In genomic region chr6:8165008-8165407, GRCh38 we compare ENCODE assay signal across 4 cellular contexts.
DNase-seq lines count a peak whose midpoint lies in the region; ATAC-seq, FAIRE-seq and TF ChIP-seq lines count a peak whose summit lies in the region.
"Not testable (repeated sequence)": the region's sequence is repeated elsewhere in the genome, so short reads cannot be mapped to it uniquely, and the experiment has no call there.

No MANE protein-coding gene starts in this region.

- H4K91ac ChIP-seq in trophoblast cell (ENCODE audit: low read depth, low read length): not testable (repeated sequence)

- not testable (repeated sequence) for H3K79me1 ChIP-seq in trophoblast cell (ENCODE audit: low read length)

- BruUV-seq in K562 (replicated peaks; lab: Mats Ljungman, UMichigan); HepG2 (replicated peaks; lab: Mats Ljungman, UMichigan): not testable (repeated sequence)

- TF ChIP-seq RAD21 in K562 (CRISPR knock-in tag; conservative IDR thresholded peaks at IDR 0.05 in 1 of 2, IDR thresholded peaks at IDR 0.05 in 1 of 2); HepG2 (CRISPR knock-in tag; IDR thresholded peaks at IDR 0.05): not testable (repeated sequence)

- not testable (repeated sequence) for H3K18ac ChIP-seq in trophoblast cell (ENCODE audit: low read length)

- not testable (repeated sequence) for H3K14ac ChIP-seq in trophoblast cell (ENCODE audit: low read length)

- H3K4ac ChIP-seq in trophoblast cell (ENCODE audit: low read depth, low read length): not testable (repeated sequence)

- POLR2A ChIA-PET in K562 (lab: Yijun Ruan, JAX): interaction anchor here (0.7 to 1.1 kb wide), 2 partner anchors 10 to 1931 kb away, joined by 4 to 5 read pairs; no protein-coding TSS in a partner anchor
- POLR2A ChIA-PET in HepG2 (lab: Yijun Ruan, JAX): not testable (repeated sequence)

- H3K9me1 ChIP-seq in K562 (ENCODE audit: control insufficient read depth, insufficient read depth, low read length): not testable (repeated sequence)

- peak overlapping the region; percentile 73 for H2BK12ac ChIP-seq in trophoblast cell (ENCODE audit: low read length)

- not testable (repeated sequence) for H4K12ac ChIP-seq in trophoblast cell (ENCODE audit: low read depth, low read length)

- H3K23ac ChIP-seq in trophoblast cell (ENCODE audit: low read length): not testable (repeated sequence)

- H2AFZ ChIP-seq in K562 (ENCODE audit: low read depth, low read length): 0 out of 2 replicates have a peak overlapping the region, but pooled peaks have one; percentile 11
- not testable (repeated sequence) for H2AFZ ChIP-seq in HepG2 (ENCODE audit: low read length); trophoblast cell (ENCODE audit: insufficient read depth, low read length, poor library complexity)

- H2BK120ac ChIP-seq in trophoblast cell (ENCODE audit: insufficient read depth, low read length, poor library complexity): not testable (repeated sequence)

- FAIRE-seq in K562 (lab: Jason Lieb, UNC); HepG2 (lab: Jason Lieb, UNC): not testable (repeated sequence)

- in situ Hi-C loops in K562 (cut with MboI); HepG2 (cut with HindIII; ENCODE audit: extremely low pct_ligation_motif_present, low pct_unique_long_range_greater_than_20kb): not testable (repeated sequence)

- not testable (repeated sequence) for H4K20me1 ChIP-seq in K562 (replicated peaks; ENCODE audit: control insufficient read depth, insufficient read depth, low read length); HepG2 (ENCODE audit: insufficient read depth, low read length)

- TF ChIP-seq EP300 in K562 (IDR thresholded peaks at IDR 0.05; ENCODE audit: low read length); HepG2 (IDR thresholded peaks at IDR 0.05; ENCODE audit: low read depth in 2 of 2, low read length in 2 of 2); HepG2 (CRISPR knock-in tag; IDR thresholded peaks at IDR 0.05; ENCODE audit: borderline replicate concordance): not testable (repeated sequence)

- H2BK5ac ChIP-seq in trophoblast cell (ENCODE audit: low read depth, low read length, poor library complexity): not testable (repeated sequence)

- not testable (repeated sequence) for TF ChIP-seq CTCF in K562 (IDR thresholded peaks at IDR 0.05 in 2 of 3, conservative IDR thresholded peaks at IDR 0.05 in 1 of 3; ENCODE audit: insufficient read depth in 2 of 3, low read depth in 1 of 3, low read length in 3 of 3); HepG2 (CRISPR knock-in tag; IDR thresholded peaks at IDR 0.05); testis (IDR thresholded peaks at IDR 0.05)

- not testable (repeated sequence) for H3K27me3 ChIP-seq in K562 (ENCODE audit: control insufficient read depth in 2 of 2, insufficient read depth in 2 of 2, low read length in 2 of 2); HepG2 (ENCODE audit: control insufficient read depth in 1 of 2, insufficient read depth in 2 of 2, low read length in 2 of 2); trophoblast cell (ENCODE audit: insufficient read depth, low read length); testis

- not testable (repeated sequence) for H3K4me3 ChIP-seq in K562; HepG2 (replicated peaks in 1 of 3; ENCODE audit: insufficient read depth in 1 of 3, low read depth in 2 of 3, low read length in 3 of 3); trophoblast cell (ENCODE audit: low read depth, low read length)
- peak overlapping the region in 1 of 2 donors; percentile 38 for H3K4me3 ChIP-seq in testis

- peak; percentile 63 for ATAC-seq in K562
- not testable (repeated sequence) for ATAC-seq in HepG2

- H3K36me3 ChIP-seq in K562 (ENCODE audit: control insufficient read depth, insufficient read depth, low read length); HepG2 (replicated peaks in 1 of 2; ENCODE audit: control insufficient read depth in 1 of 2, insufficient read depth in 2 of 2, low read length in 2 of 2); trophoblast cell (ENCODE audit: control insufficient read depth in 1 of 2, insufficient read depth in 2 of 2, low read length in 2 of 2); testis (ENCODE audit: low read depth, missing control alignments): not testable (repeated sequence)

- DNase-seq in K562 (ENCODE audit: extremely low read depth in 1 of 4, low spot score in 3 of 4); HepG2 (ENCODE audit: low spot score); trophoblast cell: not testable (repeated sequence)
- peak; percentile 58 for DNase-seq in testis

- not testable (repeated sequence) for H3K4me1 ChIP-seq in K562 (replicated peaks in 1 of 2; ENCODE audit: control insufficient read depth in 2 of 2, insufficient read depth in 2 of 2, low read length in 2 of 2); trophoblast cell (ENCODE audit: control insufficient read depth in 1 of 2, insufficient read depth in 2 of 2, low read length in 2 of 2); testis
- peaks cover 12% of the 10 kb centered on the region for H3K4me1 ChIP-seq in HepG2 (ENCODE audit: insufficient read depth, low read length)

- H2AK5ac ChIP-seq in trophoblast cell (ENCODE audit: low read length): not testable (repeated sequence)

- intact Hi-C loops in K562 (cut with micrococcal nuclease); HepG2 (cut with micrococcal nuclease; ENCODE audit: unreplicated experiment); testis (cut with DNase I; ENCODE audit: low total_unique reads): not testable (repeated sequence)

- CTCF ChIA-PET in K562 (lab: Yijun Ruan, JAX; ENCODE audit: low intra/inter-chr PET ratio); HepG2 (lab: Yijun Ruan, JAX; ENCODE audit: low intra/inter-chr PET ratio, low total read pairs): not testable (repeated sequence)

- H3K9ac ChIP-seq in K562 (ENCODE audit: insufficient read depth in 1 of 2, low read depth in 2 of 2, low read length in 2 of 2); HepG2 (ENCODE audit: insufficient read depth, low read depth, low read length); trophoblast cell (ENCODE audit: low read length): not testable (repeated sequence)

- not testable (repeated sequence) for H3K27ac ChIP-seq in K562 (ENCODE audit: extremely low read depth, low read depth, low read length); HepG2 (ENCODE audit: extremely low read length, insufficient read depth, low read length); trophoblast cell (ENCODE audit: low read depth, low read length); testis

- H3K9me3 ChIP-seq in K562 (replicated peaks; ENCODE audit: control insufficient read depth, insufficient read depth, low read depth, low read length); HepG2 (ENCODE audit: low read length); trophoblast cell (ENCODE audit: insufficient read depth, low read depth, low read length); testis: not testable (repeated sequence)

- H4K8ac ChIP-seq in trophoblast cell (ENCODE audit: low read depth, low read length): not testable (repeated sequence)

- H3K79me2 ChIP-seq in K562 (ENCODE audit: control insufficient read depth, insufficient read depth, low read length); HepG2 (ENCODE audit: insufficient read depth, low read length); trophoblast cell (ENCODE audit: control insufficient read depth, insufficient read depth, low read length, poor library complexity): not testable (repeated sequence)

- TF ChIP-seq POLR2A in K562 (conservative IDR thresholded peaks at IDR 0.05); HepG2 (IDR thresholded peaks at IDR 0.05; ENCODE audit: insufficient read depth in 1 of 2, low read depth in 2 of 2, low read length in 2 of 2); testis (IDR thresholded peaks at IDR 0.05): not testable (repeated sequence)

- WGBS in K562 (ENCODE audit: insufficient coverage, low coverage, missing lambda C conversion rate): 22% methylated on average over 14 of the region's 17 CpGs
- 78% methylated on average over 17 of the region's 17 CpGs for WGBS in HepG2 (ENCODE audit: low lambda C conversion rate)
- WGBS in trophoblast cell (ENCODE audit: extremely low coverage, insufficient coverage, insufficient read length): no CpG with 5 or more reads among the region's 17 CpGs
- 69 to 79% methylated on average over 15 to 17 of the region's 17 CpGs for WGBS in testis, 2 donors

- H3K4me2 ChIP-seq in K562 (ENCODE audit: insufficient read depth, low read length): 0 out of 2 replicates have a peak overlapping the region, but pooled peaks have one; percentile 14
- H3K4me2 ChIP-seq in HepG2 (ENCODE audit: low read depth, low read length); trophoblast cell (ENCODE audit: low read length): not testable (repeated sequence)

TF ChIP-seq in HepG2, 621 proteins besides CTCF, POLR2A, EP300 and RAD21:
- TF ChIP-seq NFYB (CRISPR knock-in tag; IDR thresholded peaks at IDR 0.05): peak; percentile 29; the same call in 1 of the 2 replicates
